In genomic region chr3:133547432-133548041, GRCh38 we compare ENCODE assay signal across 9 cellular contexts. TPM values are rescaled to one million over a fixed set of nuclear protein-coding genes. Genes with fewer than 3 reads are reported as not detected.
DNase-seq lines count a peak whose midpoint lies in the region; ATAC-seq and TF ChIP-seq lines count a peak whose summit lies in the region.
"Had no signal": no experiment of that assay in that cellular context is flagged by ENCODE, and none has a peak within 500 bp of the region (broad histone marks: within the 10 kb centered on the region; RNA-seq: fewer than 3 reads in every experiment).

No MANE protein-coding gene starts in this region.

- TF ChIP-seq CTCF in AG10803 (conservative IDR thresholded peaks at IDR 0.05; ENCODE audit: low read length) (no peak), Panc1 (IDR thresholded peaks at IDR 0.05) (no peak), fibroblast of pulmonary artery (IDR thresholded peaks at IDR 0.05; ENCODE audit: low read length, missing control alignments) (no peak)

- no peak overlapping the region for H2BK5ac ChIP-seq in neuronal stem cell (ENCODE audit: low read length)

- H3K27ac ChIP-seq in Panc1 (ENCODE audit: low read length) (peak overlapping the region; percentile 68; the same call in 1 of the 2 replicates), neuronal stem cell (replicated peaks; ENCODE audit: low read length) (peak overlapping the region; percentile 46)
- H3K27ac ChIP-seq: HL-60 had no signal

- CTCF ChIA-PET in Panc1 (lab: Charles Lee) = no interaction called here

- no peak overlapping the region for H3K4me2 ChIP-seq in neuronal stem cell (ENCODE audit: insufficient read depth, low read length, poor library complexity, severe bottlenecking)

- in situ Hi-C loops in Panc1 (cut with HindIII; ENCODE audit: low pct_unique_long_range_greater_than_20kb, low sequenced_read_pairs) = no loop called here

- H3K4me1 ChIP-seq in Panc1 (ENCODE audit: control insufficient read depth, insufficient read depth, low read length) = peaks cover 13% of the 10 kb centered on the region
- peaks cover 0 to 4% of the 10 kb centered on the region in 2 donors for H3K4me1 ChIP-seq in neuronal stem cell (ENCODE audit: control insufficient read depth in 2 of 2, insufficient read depth in 1 of 2, low read depth in 1 of 2, low read length in 2 of 2)

- no peaks in the 10 kb centered on the region for H3K79me1 ChIP-seq in neuronal stem cell (ENCODE audit: low read depth, low read length)

- H3K14ac ChIP-seq in neuronal stem cell (ENCODE audit: low read length) = no peak overlapping the region

- no peak overlapping the region for H2AFZ ChIP-seq in neuronal stem cell (ENCODE audit: low read length)

- H2BK12ac ChIP-seq in neuronal stem cell (ENCODE audit: low read length) = no peak overlapping the region

- H2BK120ac ChIP-seq in neuronal stem cell (ENCODE audit: low read depth, low read length) = no peak overlapping the region

- no peak overlapping the region for H2BK15ac ChIP-seq in neuronal stem cell (ENCODE audit: low read length)

- H3K27me3 ChIP-seq in Panc1 (ENCODE audit: control insufficient read depth, insufficient read depth, low read length) (no peaks in the 10 kb centered on the region), neuronal stem cell (ENCODE audit: control insufficient read depth in 3 of 3, insufficient read depth in 3 of 3, low read depth in 1 of 3, low read length in 3 of 3) (no peaks in the 10 kb centered on the region)

- DNase-seq in AG10803 (ENCODE audit: low read depth) (peak; percentile 91), Panc1 (ENCODE audit: low read depth, low spot score) (no peak), fibroblast of pulmonary artery (ENCODE audit: low read depth) (peak; percentile 75), neuronal stem cell (ENCODE audit: low spot score) (no peak), NCI-H1417 (lab: John Stamatoyannopoulos, UW) (no peak), foreskin melanocyte (no peak)

- no peak overlapping the region for H4K91ac ChIP-seq in neuronal stem cell (ENCODE audit: low read depth, low read length, poor library complexity)

- H3K36me3 ChIP-seq in Panc1 (ENCODE audit: control insufficient read depth, insufficient read depth, low read length) = no peaks in the 10 kb centered on the region
- H3K36me3 ChIP-seq in neuronal stem cell (replicated peaks in 1 of 2; ENCODE audit: control insufficient read depth in 2 of 2, insufficient read depth in 2 of 2, low read length in 2 of 2) = no peaks in the 10 kb centered on the region

- no peak overlapping the region for H3K9ac ChIP-seq in neuronal stem cell (ENCODE audit: low read depth, low read length, poor library complexity)

- no peak overlapping the region for H4K8ac ChIP-seq in neuronal stem cell (ENCODE audit: low read depth, low read length)

- ATAC-seq in Panc1 = peak; percentile 56; the same call in 1 of the 2 replicates
- ATAC-seq in GM18870 (IDR thresholded peaks at IDR 0.05; ENCODE audit: unreplicated experiment) = no peak
- ATAC-seq in HG02973 (IDR thresholded peaks at IDR 0.05; ENCODE audit: unreplicated experiment) = no peak

- H3K23ac ChIP-seq in neuronal stem cell (ENCODE audit: low read depth, low read length, poor library complexity) = no peak overlapping the region

- H3K9me3 ChIP-seq in Panc1 (ENCODE audit: control insufficient read depth, insufficient read depth, low read depth, low read length) (no peaks in the 10 kb centered on the region), neuronal stem cell (replicated peaks in 1 of 2; ENCODE audit: control insufficient read depth in 2 of 2, insufficient read depth in 1 of 2, low read depth in 1 of 2, low read length in 2 of 2) (peaks cover 0 to 2% of the 10 kb centered on the region in 2 donors)

- WGBS in neuronal stem cell (ENCODE audit: extremely low coverage in 2 of 2, insufficient read length in 2 of 2, insufficient replicate concordance in 1 of 2), 2 donors = no CpG with 5 or more reads among the region's 3 CpGs

- H3K18ac ChIP-seq in neuronal stem cell (ENCODE audit: low read length) = no peak overlapping the region

- H3K4me3 ChIP-seq in AG10803 (ENCODE audit: low read length) (no peak overlapping the region), Panc1 (ENCODE audit: low read depth in 2 of 2, low read length in 2 of 2) (no peak overlapping the region), fibroblast of pulmonary artery (replicated peaks; ENCODE audit: low read depth, low read length) (no peak overlapping the region), neuronal stem cell (ENCODE audit: low read length in 2 of 2) (no peak overlapping the region)

- no peak overlapping the region for H2AK5ac ChIP-seq in neuronal stem cell (ENCODE audit: low read depth, low read length)

- no peak overlapping the region for H3K4ac ChIP-seq in neuronal stem cell (ENCODE audit: low read length)

- intact Hi-C loops in Panc1 (cut with micrococcal nuclease; ENCODE audit: unreplicated experiment) = no loop called here

- no TSS peak for BruUV-seq in Panc1 (replicated peaks; lab: Mats Ljungman, UMichigan)

- POLR2A ChIA-PET in Panc1 (lab: Charles Lee) = interaction anchor here (0.6 kb wide), 1 partner anchor 825 kb away, joined by 7 read pairs; no protein-coding TSS in a partner anchor

RNA-seq across cellular contexts. Expression of gene CDV3, which starts 25.9 kb away (rescaled TPM):
- total RNA-seq in Panc1 (2021; ENCODE audit: unreplicated experiment) = 506 TPM
- polyA plus RNA-seq in Panc1 (2012; ENCODE audit: insufficient read length) = 291 TPM
- polyA plus RNA-seq in neuronal stem cell (2013, experiment 1 of 2) = 150 TPM
- 147 TPM for polyA plus RNA-seq in neuronal stem cell (2013, experiment 2 of 2)

Comparison
In these comparisons a context has a peak if more than half of its experiments do, and no peak if none do; other contexts are left out.
1. DNase-seq: peak in AG10803 (single experiment) and fibroblast of pulmonary artery (single experiment); none in Panc1 (single experiment), neuronal stem cell (single experiment), NCI-H1417 (0 of 3) and foreskin melanocyte (single experiment).